In genomic region chr14:69288001-69288771, GRCh38 we compare ENCODE assay signal across 9 cellular contexts. TPM values are rescaled to one million over a fixed set of nuclear protein-coding genes. Genes with fewer than 3 reads are reported as not detected.
DNase-seq lines count a peak whose midpoint lies in the region; ATAC-seq and TF ChIP-seq lines count a peak whose summit lies in the region.
"Had no signal": no experiment of that assay in that cellular context is flagged by ENCODE, and none has a peak within 500 bp of the region (broad histone marks: within the 10 kb centered on the region; RNA-seq: fewer than 3 reads in every experiment).

No MANE protein-coding gene starts in this region.

- H3K4me3 ChIP-seq in body of pancreas (no peak overlapping the region), upper lobe of right lung (no peak overlapping the region)
- H3K4me3 ChIP-seq: BLaER1 had no signal

- TF ChIP-seq CTCF in body of pancreas (IDR thresholded peaks at IDR 0.05), result peak in 5 of 7 experiments; percentile 13 to 51 (median 44)
- peak; percentile 30 for TF ChIP-seq CTCF in upper lobe of right lung (IDR thresholded peaks at IDR 0.05)

- no peak for TF ChIP-seq POLR2A in body of pancreas (IDR thresholded peaks at IDR 0.05)

- H3K27ac ChIP-seq in body of pancreas (peak overlapping the region in 2 of 4 donors; percentile 35 to 53), upper lobe of right lung (no peak overlapping the region)
- H3K27ac ChIP-seq: BLaER1 had no signal

- DNase-seq in NOMO-1 treated with DMSO at 0.1 percent for 48 hours (lab: John Stamatoyannopoulos, UW; ENCODE audit: unreplicated experiment) (peak; percentile 7), NOMO-1 (lab: John Stamatoyannopoulos, UW; ENCODE audit: unreplicated experiment in 2 of 2) (no peak), body of pancreas (peak; percentile 37 to 54 (median 48)), left colon (peak; percentile 11 to 47), upper lobe of right lung (no peak), DMS153 (lab: John Stamatoyannopoulos, UW) (no peak), NCI-H146 treated with DMSO at 0.1 percent for 48 hours (lab: John Stamatoyannopoulos, UW; ENCODE audit: unreplicated experiment) (no peak)

- H3K27me3 ChIP-seq in body of pancreas, result no peaks in the 10 kb centered on the region
- no peaks in the 10 kb centered on the region for H3K27me3 ChIP-seq in upper lobe of right lung
- H3K27me3 ChIP-seq: BLaER1 had no signal

- intact Hi-C loops in body of pancreas (cut with DNase I), result no loop called here
- intact Hi-C loops in left colon (cut with DNase I, micrococcal nuclease), result no loop called here
- intact Hi-C loops in upper lobe of right lung (cut with DNase I), result no loop called here

- 56 to 66% methylated on average over 8 of the region's 8 CpGs for WGBS in body of pancreas, 2 donors

- ATAC-seq in body of pancreas (peak; percentile 69), left colon (no peak), upper lobe of right lung (peak; percentile 26), HG03045 (IDR thresholded peaks at IDR 0.05; ENCODE audit: unreplicated experiment) (no peak)

- peaks cover 13% of the 10 kb centered on the region for H3K4me1 ChIP-seq in body of pancreas
- H3K4me1 ChIP-seq in upper lobe of right lung, result peaks cover 5% of the 10 kb centered on the region
- H3K4me1 ChIP-seq: BLaER1 had no signal

- no peaks in the 10 kb centered on the region for H3K36me3 ChIP-seq in body of pancreas (replicated peaks in 1 of 2; ENCODE audit: insufficient read depth in 1 of 2, low read depth in 2 of 2)
- no peaks in the 10 kb centered on the region for H3K36me3 ChIP-seq in upper lobe of right lung
- H3K36me3 ChIP-seq: BLaER1 had no signal

- H3K9me3 ChIP-seq in body of pancreas (no peaks in the 10 kb centered on the region), upper lobe of right lung (no peaks in the 10 kb centered on the region)
- H3K9me3 ChIP-seq: BLaER1 had no signal

RNA-seq across cellular contexts. Expression of gene GALNT16, which starts 28.2 kb away (rescaled TPM):
- total RNA-seq in body of pancreas, result 1 to 10 TPM; 1.3 to 5.6 TPM
- 1 to 10 TPM; 1.3 to 1.7 TPM for total RNA-seq in left colon
- total RNA-seq in upper lobe of right lung, result 3.0 TPM

Comparison
In these comparisons a context has a peak if more than half of its experiments do, and no peak if none do; other contexts are left out.
1. DNase-seq: peak in NOMO-1 treated with DMSO at 0.1 percent for 48 hours (single experiment), body of pancreas (4 of 4) and left colon (2 of 2); none in NOMO-1 (0 of 2), upper lobe of right lung (single experiment), DMS153 (single experiment) and NCI-H146 treated with DMSO at 0.1 percent for 48 hours (single experiment).
2. ATAC-seq: peak in body of pancreas (single experiment) and upper lobe of right lung (single experiment); none in left colon (single experiment) and HG03045 (single experiment).